8 cellular contexts compared by ENCODE assay signal in genomic region chr17:57257213-57257873, GRCh38. TPM values are rescaled to one million over a fixed set of nuclear protein-coding genes. Genes with fewer than 3 reads are reported as not detected.
DNase-seq lines count a peak whose midpoint lies in the region; ATAC-seq and TF ChIP-seq lines count a peak whose summit lies in the region.

No MANE protein-coding gene starts in this region.

- no peak for DNase-seq in left ventricle myocardium inferior
- no peak for DNase-seq in left ventricle myocardium superior
- peak; percentile 10 for DNase-seq in T-helper 9 cell
- DNase-seq in pons (ENCODE audit: low spot score), result peak; percentile 23
- DNase-seq in NCI-H146 treated with DMSO at 0.1 percent for 48 hours (lab: John Stamatoyannopoulos, UW; ENCODE audit: unreplicated experiment), result no peak
- no peak for DNase-seq in NCI-H2196 (lab: John Stamatoyannopoulos, UW; ENCODE audit: unreplicated experiment)

- H3K36me3 ChIP-seq in left ventricle myocardium inferior (peaks cover 17% of the 10 kb centered on the region), esophagus (ENCODE audit: control insufficient read depth in 2 of 2, insufficient read depth in 2 of 2, low read length in 1 of 2) (no peaks in the 10 kb centered on the region)

- no peaks in the 10 kb centered on the region for H3K27me3 ChIP-seq in left ventricle myocardium inferior (ENCODE audit: low read depth)
- no peaks in the 10 kb centered on the region for H3K27me3 ChIP-seq in esophagus (ENCODE audit: control insufficient read depth in 1 of 2, insufficient read depth in 2 of 2, low read length in 2 of 2)

- H3K27ac ChIP-seq in left ventricle myocardium inferior (replicated peaks) (peak overlapping the region; percentile 97), esophagus (ENCODE audit: low read depth in 2 of 2, low read length in 1 of 2) (peak overlapping the region; percentile 75 to 90)

- no peak for ATAC-seq in left ventricle myocardium superior
- ATAC-seq in GM18868 (IDR thresholded peaks at IDR 0.05; ENCODE audit: unreplicated experiment), result no peak

- WGBS in esophagus, 2 donors, result 0% methylated on average over 18 of the region's 18 CpGs

- peaks cover 48% of the 10 kb centered on the region for H3K4me1 ChIP-seq in left ventricle myocardium inferior
- peaks cover 3% of the 10 kb centered on the region in 2 donors for H3K4me1 ChIP-seq in esophagus (ENCODE audit: control insufficient read depth in 2 of 2, insufficient read depth in 2 of 2, low read length in 1 of 2)

- intact Hi-C loops in left ventricle myocardium inferior (cut with micrococcal nuclease) (no loop called here), left ventricle myocardium superior (cut with micrococcal nuclease) (no loop called here)

- H3K4me3 ChIP-seq in left ventricle myocardium inferior (peak overlapping the region; percentile 98), esophagus (ENCODE audit: low read depth in 1 of 2, low read length in 2 of 2) (peak overlapping the region; percentile 70 to 84)

- H3K9me3 ChIP-seq in left ventricle myocardium inferior (replicated peaks), result no peaks in the 10 kb centered on the region
- H3K9me3 ChIP-seq in esophagus (ENCODE audit: control insufficient read depth in 2 of 2, insufficient read depth in 1 of 2, low read depth in 1 of 2, low read length in 1 of 2), result no peaks in the 10 kb centered on the region

- TF ChIP-seq CTCF in left ventricle myocardium inferior (IDR thresholded peaks at IDR 0.05; ENCODE audit: borderline replicate concordance), result no peak

RNA-seq across cellular contexts. Expression of gene MSI2, which starts 1.0 kb away (rescaled TPM):
- 118 TPM for total RNA-seq in left ventricle myocardium inferior
- 90.7 TPM for total RNA-seq in left ventricle myocardium superior
- 1 to 10 TPM; 7.8 to 8.2 TPM for polyA plus RNA-seq in esophagus

Comparison
In these comparisons a context has a peak if more than half of its experiments do, and no peak if none do; other contexts are left out.
1. DNase-seq: peak in T-helper 9 cell (single experiment) and pons (single experiment); none in left ventricle myocardium inferior (single experiment), left ventricle myocardium superior (single experiment), NCI-H146 treated with DMSO at 0.1 percent for 48 hours (single experiment) and NCI-H2196 (single experiment).